In the genomic region with DNA sequence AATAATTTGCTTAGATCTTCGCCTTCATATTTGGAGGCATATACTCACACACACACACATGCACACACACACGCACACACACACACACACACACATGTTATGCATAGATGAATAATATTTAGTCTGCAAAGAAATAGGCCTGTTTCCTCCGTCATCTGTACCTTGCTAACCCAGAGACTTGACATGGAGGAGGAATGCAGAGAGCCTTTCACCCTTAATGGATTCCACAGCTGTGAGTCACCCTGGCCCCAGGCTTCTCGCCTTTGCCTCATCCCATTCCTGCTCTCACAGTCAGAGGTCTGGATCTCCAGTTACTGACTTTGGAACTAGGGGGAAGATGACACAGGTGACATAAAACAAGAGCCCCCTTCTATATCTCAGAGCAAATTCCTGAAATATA, we compare ENCODE assay signal across 9 cellular contexts. TPM values are rescaled to one million over a fixed set of nuclear protein-coding genes. Genes with fewer than 3 reads are reported as not detected.
DNase-seq lines count a peak whose midpoint lies in the region; ATAC-seq, FAIRE-seq and TF ChIP-seq lines count a peak whose summit lies in the region.
"Had no signal": no experiment of that assay in that cellular context is flagged by ENCODE, and none has a peak within 500 bp of the region (broad histone marks: within the 10 kb centered on the region; RNA-seq: fewer than 3 reads in every experiment).

No MANE protein-coding gene starts in this region.

- TF ChIP-seq POLR2A in thyroid gland (IDR thresholded peaks at IDR 0.05): no peak

- no peaks in the 10 kb centered on the region for H4K20me1 ChIP-seq in mammary epithelial cell (ENCODE audit: insufficient read depth, low read length)

- DNase-seq in HT1080 (ENCODE audit: low read depth): peak; percentile 99
- peak; percentile 95 for DNase-seq in mammary epithelial cell
- peak; percentile 86 for DNase-seq in kidney
- DNase-seq in thyroid gland: peak; percentile 35 to 41
- no peak for DNase-seq in KBM-7
- DNase-seq in NCI-H2107 (lab: John Stamatoyannopoulos, UW): no peak
- DNase-seq: NCI-H2081 had no signal

- dilution Hi-C loops in mammary epithelial cell (cut with HindIII; ENCODE audit: low sequenced_read_pairs): loop anchor here (5.0 kb wide), 1 partner anchor 80 kb away; no protein-coding TSS in a partner anchor

- H3K4me3 ChIP-seq in mammary epithelial cell (replicated peaks in 1 of 3; ENCODE audit: insufficient read depth in 1 of 3, low read depth in 2 of 3, low read length in 3 of 3) (no peak overlapping the region), kidney (ENCODE audit: low read length in 2 of 2) (no peak overlapping the region), thyroid gland (replicated peaks in 1 of 3) (no peak overlapping the region)

- H3K9ac ChIP-seq in mammary epithelial cell (ENCODE audit: insufficient read depth, low read length) (no peak overlapping the region), kidney (ENCODE audit: low read length in 2 of 2) (no peak overlapping the region)

- H3K4me1 ChIP-seq in mammary epithelial cell (ENCODE audit: insufficient read depth, low read length) (peaks cover 64% of the 10 kb centered on the region), kidney (ENCODE audit: control insufficient read depth in 1 of 2, insufficient read depth in 1 of 2, low read depth in 1 of 2, low read length in 2 of 2) (peaks cover 5 to 8% of the 10 kb centered on the region in 2 donors), thyroid gland (peaks cover 24 to 56% of the 10 kb centered on the region in 2 donors)

- H3K27me3 ChIP-seq in mammary epithelial cell (ENCODE audit: insufficient read depth, low read length) (no peaks in the 10 kb centered on the region), thyroid gland (no peaks in the 10 kb centered on the region)

- no peak for FAIRE-seq in kidney (lab: Jason Lieb, UNC)

- no peaks in the 10 kb centered on the region for H3K9me3 ChIP-seq in mammary epithelial cell (replicated peaks; ENCODE audit: insufficient read depth, low read length)
- H3K9me3 ChIP-seq in kidney (ENCODE audit: control insufficient read depth in 1 of 2, low read length in 2 of 2): no peaks in the 10 kb centered on the region
- H3K9me3 ChIP-seq in thyroid gland: no peaks in the 10 kb centered on the region

- 21% methylated on average over 4 of the region's 4 CpGs for WGBS in mammary epithelial cell (ENCODE audit: low coverage, missing lambda C conversion rate)
- 85 to 87% methylated on average over 4 of the region's 4 CpGs for WGBS in thyroid gland, 2 donors

- H3K27ac ChIP-seq in mammary epithelial cell (ENCODE audit: insufficient read depth, low read depth, low read length): peak overlapping the region; percentile 75
- H3K27ac ChIP-seq in kidney (ENCODE audit: low read depth in 2 of 2, low read length in 2 of 2): peak overlapping the region in 1 of 2 donors; percentile 48
- peak overlapping the region in 1 of 3 donors; percentile 21 for H3K27ac ChIP-seq in thyroid gland

- BruUV-seq in mammary epithelial cell (replicated peaks; lab: Mats Ljungman, UMichigan): no TSS peak

- CTCF ChIA-PET in mammary epithelial cell (lab: Charles Lee; ENCODE audit: low non-redundant PET): no interaction called here

- intact Hi-C loops in mammary epithelial cell (cut with micrococcal nuclease): loop anchor here (2.0 kb wide), 1 partner anchor 24 kb away; no protein-coding TSS in a partner anchor
- intact Hi-C loops in kidney (cut with DNase I): no loop called here
- intact Hi-C loops in thyroid gland (cut with DNase I): no loop called here

- no peak overlapping the region for H2AFZ ChIP-seq in mammary epithelial cell (ENCODE audit: low read depth, low read length)

- H3K4me2 ChIP-seq in mammary epithelial cell (ENCODE audit: insufficient read depth, low read depth, low read length): peak overlapping the region; percentile 56

- TF ChIP-seq CTCF in mammary epithelial cell (conservative IDR thresholded peaks at IDR 0.05 in 1 of 2, IDR thresholded peaks at IDR 0.05 in 1 of 2; ENCODE audit: extremely low read depth in 1 of 2, insufficient read depth in 1 of 2, low read depth in 1 of 2, low read length in 2 of 2): no peak
- no peak for TF ChIP-seq CTCF in kidney (IDR thresholded peaks at IDR 0.05; ENCODE audit: borderline replicate concordance, extremely low read depth, insufficient read depth)
- TF ChIP-seq CTCF in thyroid gland (IDR thresholded peaks at IDR 0.05): no peak

- no peaks in the 10 kb centered on the region for H3K36me3 ChIP-seq in mammary epithelial cell (ENCODE audit: insufficient read depth, low read length)
- no peaks in the 10 kb centered on the region for H3K36me3 ChIP-seq in kidney (ENCODE audit: control insufficient read depth in 1 of 2, insufficient read depth in 2 of 2, low read length in 2 of 2)
- no peaks in the 10 kb centered on the region for H3K36me3 ChIP-seq in thyroid gland

- ATAC-seq in HG03280 (IDR thresholded peaks at IDR 0.05; ENCODE audit: unreplicated experiment) (no peak), GM19467 (IDR thresholded peaks at IDR 0.05; ENCODE audit: unreplicated experiment) (no peak)

- H3K79me2 ChIP-seq in mammary epithelial cell (ENCODE audit: insufficient read depth, low read length): peaks cover 80% of the 10 kb centered on the region

- in situ Hi-C loops in mammary epithelial cell (cut with MboI; ENCODE audit: low sequenced_read_pairs in 2 of 2): no loop called here
- in situ Hi-C loops in KBM-7 (cut with MboI; ENCODE audit: low pct_unique_long_range_greater_than_20kb, low sequenced_read_pairs): no loop called here

RNA-seq across cellular contexts. Expression of a gene that starts 29.7 kb away (rescaled TPM):
- 11.6 and 11.9 TPM in 2 replicates for total RNA-seq in HT1080 (2014; rRNA removed; shearing (Covaris generic))
- 4.1 and 4.7 TPM in 2 replicates for polyA plus RNA-seq in HT1080 (2015; cell fraction: cytosol; rRNA removed)
- 11.1 and 11.9 TPM in 2 replicates for polyA plus RNA-seq in HT1080 (2015; cell fraction: nucleus; rRNA removed)
- total RNA-seq in mammary epithelial cell: 10 to 100 TPM; 28.0 to 43.9 TPM
- 9.1 TPM for polyA plus RNA-seq in mammary epithelial cell
- polyA minus RNA-seq in mammary epithelial cell: 178 TPM
- total RNA-seq in kidney: 47.0 TPM
- 1.8 TPM for polyA plus RNA-seq in kidney (ENCODE audit: insufficient read depth, low read depth, low replicate concordance)
- total RNA-seq in thyroid gland: 10 to 100 TPM; 33.3 to 60.4 (median 46.3) TPM

Comparison
In these comparisons a context has a peak if more than half of its experiments do, and no peak if none do; other contexts are left out.
1. DNase-seq: peak in HT1080 (single experiment), mammary epithelial cell (single experiment), kidney (single experiment) and thyroid gland (2 of 2); none in KBM-7 (single experiment) and NCI-H2107 (single experiment).